Comparison of ENCODE assay signal across 3 cellular contexts in the genomic region with DNA sequence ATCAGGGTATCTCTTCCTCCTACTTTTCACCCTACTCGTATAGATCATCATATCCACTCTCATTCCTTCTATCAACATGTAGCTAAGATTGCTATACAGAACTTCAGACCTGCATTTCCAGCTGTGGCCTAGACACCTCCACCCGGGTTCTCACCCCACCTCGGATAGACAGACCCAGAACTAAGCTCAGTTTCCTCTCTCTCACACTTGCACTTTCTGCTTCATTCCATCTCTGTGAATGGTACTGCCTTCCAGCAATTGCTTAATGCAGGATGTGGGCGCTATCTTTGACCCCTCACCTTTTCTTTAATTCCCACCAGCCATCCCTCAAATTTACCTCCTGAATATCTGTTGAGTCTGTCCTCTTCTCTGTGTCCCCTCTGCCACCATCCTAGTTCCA.
TF ChIP-seq lines count a peak whose summit lies in the region.

No MANE protein-coding gene starts in this region.

TF ChIP-seq in SK-N-SH, 30 proteins besides CTCF, POLR2A, EP300 and RAD21:
- TF ChIP-seq FOSL2 (IDR thresholded peaks at IDR 0.05; ENCODE audit: borderline replicate concordance, low read depth) = no peak
- no peak for TF ChIP-seq RFX5 (IDR thresholded peaks at IDR 0.05; ENCODE audit: low read length)
- TF ChIP-seq, protein P1, sequence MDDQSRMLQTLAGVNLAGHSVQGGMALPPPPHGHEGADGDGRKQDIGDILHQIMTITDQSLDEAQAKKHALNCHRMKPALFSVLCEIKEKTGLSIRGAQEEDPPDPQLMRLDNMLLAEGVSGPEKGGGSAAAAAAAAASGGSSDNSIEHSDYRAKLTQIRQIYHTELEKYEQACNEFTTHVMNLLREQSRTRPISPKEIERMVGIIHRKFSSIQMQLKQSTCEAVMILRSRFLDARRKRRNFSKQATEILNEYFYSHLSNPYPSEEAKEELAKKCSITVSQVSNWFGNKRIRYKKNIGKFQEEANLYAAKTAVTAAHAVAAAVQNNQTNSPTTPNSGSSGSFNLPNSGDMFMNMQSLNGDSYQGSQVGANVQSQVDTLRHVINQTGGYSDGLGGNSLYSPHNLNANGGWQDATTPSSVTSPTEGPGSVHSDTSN (IDR thresholded peaks at IDR 0.05) = no peak
- TF ChIP-seq NRF1 (IDR thresholded peaks at IDR 0.05; ENCODE audit: low read depth, low read length) = no peak
- no peak for TF ChIP-seq GABPA (IDR thresholded peaks at IDR 0.05; ENCODE audit: low read depth)
- no peak for TF ChIP-seq YY1 (IDR thresholded peaks at IDR 0.05; ENCODE audit: low read depth)
- TF ChIP-seq, protein P2, sequence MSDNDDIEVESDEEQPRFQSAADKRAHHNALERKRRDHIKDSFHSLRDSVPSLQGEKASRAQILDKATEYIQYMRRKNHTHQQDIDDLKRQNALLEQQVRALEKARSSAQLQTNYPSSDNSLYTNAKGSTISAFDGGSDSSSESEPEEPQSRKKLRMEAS (IDR thresholded peaks at IDR 0.05; ENCODE audit: low read depth) = no peak
- TF ChIP-seq, protein P3, sequence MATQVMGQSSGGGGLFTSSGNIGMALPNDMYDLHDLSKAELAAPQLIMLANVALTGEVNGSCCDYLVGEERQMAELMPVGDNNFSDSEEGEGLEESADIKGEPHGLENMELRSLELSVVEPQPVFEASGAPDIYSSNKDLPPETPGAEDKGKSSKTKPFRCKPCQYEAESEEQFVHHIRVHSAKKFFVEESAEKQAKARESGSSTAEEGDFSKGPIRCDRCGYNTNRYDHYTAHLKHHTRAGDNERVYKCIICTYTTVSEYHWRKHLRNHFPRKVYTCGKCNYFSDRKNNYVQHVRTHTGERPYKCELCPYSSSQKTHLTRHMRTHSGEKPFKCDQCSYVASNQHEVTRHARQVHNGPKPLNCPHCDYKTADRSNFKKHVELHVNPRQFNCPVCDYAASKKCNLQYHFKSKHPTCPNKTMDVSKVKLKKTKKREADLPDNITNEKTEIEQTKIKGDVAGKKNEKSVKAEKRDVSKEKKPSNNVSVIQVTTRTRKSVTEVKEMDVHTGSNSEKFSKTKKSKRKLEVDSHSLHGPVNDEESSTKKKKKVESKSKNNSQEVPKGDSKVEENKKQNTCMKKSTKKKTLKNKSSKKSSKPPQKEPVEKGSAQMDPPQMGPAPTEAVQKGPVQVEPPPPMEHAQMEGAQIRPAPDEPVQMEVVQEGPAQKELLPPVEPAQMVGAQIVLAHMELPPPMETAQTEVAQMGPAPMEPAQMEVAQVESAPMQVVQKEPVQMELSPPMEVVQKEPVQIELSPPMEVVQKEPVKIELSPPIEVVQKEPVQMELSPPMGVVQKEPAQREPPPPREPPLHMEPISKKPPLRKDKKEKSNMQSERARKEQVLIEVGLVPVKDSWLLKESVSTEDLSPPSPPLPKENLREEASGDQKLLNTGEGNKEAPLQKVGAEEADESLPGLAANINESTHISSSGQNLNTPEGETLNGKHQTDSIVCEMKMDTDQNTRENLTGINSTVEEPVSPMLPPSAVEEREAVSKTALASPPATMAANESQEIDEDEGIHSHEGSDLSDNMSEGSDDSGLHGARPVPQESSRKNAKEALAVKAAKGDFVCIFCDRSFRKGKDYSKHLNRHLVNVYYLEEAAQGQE (IDR thresholded peaks at IDR 0.05; ENCODE audit: low read depth, low read length) = no peak
- TF ChIP-seq, protein P4, sequence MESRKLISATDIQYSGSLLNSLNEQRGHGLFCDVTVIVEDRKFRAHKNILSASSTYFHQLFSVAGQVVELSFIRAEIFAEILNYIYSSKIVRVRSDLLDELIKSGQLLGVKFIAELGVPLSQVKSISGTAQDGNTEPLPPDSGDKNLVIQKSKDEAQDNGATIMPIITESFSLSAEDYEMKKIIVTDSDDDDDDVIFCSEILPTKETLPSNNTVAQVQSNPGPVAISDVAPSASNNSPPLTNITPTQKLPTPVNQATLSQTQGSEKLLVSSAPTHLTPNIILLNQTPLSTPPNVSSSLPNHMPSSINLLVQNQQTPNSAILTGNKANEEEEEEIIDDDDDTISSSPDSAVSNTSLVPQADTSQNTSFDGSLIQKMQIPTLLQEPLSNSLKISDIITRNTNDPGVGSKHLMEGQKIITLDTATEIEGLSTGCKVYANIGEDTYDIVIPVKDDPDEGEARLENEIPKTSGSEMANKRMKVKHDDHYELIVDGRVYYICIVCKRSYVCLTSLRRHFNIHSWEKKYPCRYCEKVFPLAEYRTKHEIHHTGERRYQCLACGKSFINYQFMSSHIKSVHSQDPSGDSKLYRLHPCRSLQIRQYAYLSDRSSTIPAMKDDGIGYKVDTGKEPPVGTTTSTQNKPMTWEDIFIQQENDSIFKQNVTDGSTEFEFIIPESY (IDR thresholded peaks at IDR 0.05; ENCODE audit: borderline replicate concordance, low read depth) = no peak
- TF ChIP-seq TAF1 (IDR thresholded peaks at IDR 0.05; ENCODE audit: borderline replicate concordance, low read depth, low read length) = no peak

TF ChIP-seq in SK-N-SH treated with all-trans-retinoic acid at 6 μM for 48 hours, 23 proteins besides CTCF, POLR2A, EP300 and RAD21:
- no peak for TF ChIP-seq ZFP30 (CRISPR knock-in tag; IDR thresholded peaks at IDR 0.05)

TF ChIP-seq in IMR-90, 13 proteins besides CTCF, POLR2A, EP300 and RAD21:
- TF ChIP-seq MXI1 (IDR thresholded peaks at IDR 0.05; ENCODE audit: borderline replicate concordance, low read depth, low read length) (no peak), BHLHE40 (IDR thresholded peaks at IDR 0.05; ENCODE audit: low read depth, low read length) (no peak), FOS (IDR thresholded peaks at IDR 0.05; ENCODE audit: low read depth, low read length) (no peak), MAFK (IDR thresholded peaks at IDR 0.05; ENCODE audit: low read depth, low read length) (no peak), CHD1 (IDR thresholded peaks at IDR 0.05; ENCODE audit: low read depth, low read length) (no peak), MAZ (IDR thresholded peaks at IDR 0.05; ENCODE audit: borderline replicate concordance, low read depth, low read length) (no peak), RFX5 (IDR thresholded peaks at IDR 0.05; ENCODE audit: low read depth, low read length) (no peak)
- TF ChIP-seq, protein P5, sequence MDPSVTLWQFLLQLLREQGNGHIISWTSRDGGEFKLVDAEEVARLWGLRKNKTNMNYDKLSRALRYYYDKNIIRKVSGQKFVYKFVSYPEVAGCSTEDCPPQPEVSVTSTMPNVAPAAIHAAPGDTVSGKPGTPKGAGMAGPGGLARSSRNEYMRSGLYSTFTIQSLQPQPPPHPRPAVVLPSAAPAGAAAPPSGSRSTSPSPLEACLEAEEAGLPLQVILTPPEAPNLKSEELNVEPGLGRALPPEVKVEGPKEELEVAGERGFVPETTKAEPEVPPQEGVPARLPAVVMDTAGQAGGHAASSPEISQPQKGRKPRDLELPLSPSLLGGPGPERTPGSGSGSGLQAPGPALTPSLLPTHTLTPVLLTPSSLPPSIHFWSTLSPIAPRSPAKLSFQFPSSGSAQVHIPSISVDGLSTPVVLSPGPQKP (IDR thresholded peaks at IDR 0.05; ENCODE audit: borderline replicate concordance, low read depth, low read length) = no peak
TF ChIP-seq in IMR-90: peak in this region for 0.
